19 cellular contexts compared by ENCODE assay signal in genomic region chr11:86668929-86669328, GRCh38.
"Had no signal": no experiment of that assay in that cellular context is flagged by ENCODE, and none has a peak within 500 bp of the region (broad histone marks: within the 10 kb centered on the region; RNA-seq: fewer than 3 reads in every experiment).

No MANE protein-coding gene starts in this region.

- H3K9me3 ChIP-seq: body of pancreas, thyroid gland had no signal

- DNase-seq: activated B cell treated with CpG ODN at 0.5 μM for 24 hours; activated CD4-positive, alpha-beta T cell treated with anti-CD3 and anti-CD28 coated beads, Interleukin-2, amount 50 U/mL, for 1 hour; activated effector memory CD4-positive, alpha-beta T cell treated with Interleukin-2 at 50 U/mL for 16 hours; activated T-cell treated with anti-CD3 and anti-CD28 coated beads, Interleukin-2, amount 50 U/mL, for 1 hour; amniotic stem cell; body of pancreas; central memory CD4-positive, alpha-beta T cell; effector memory CD8-positive, alpha-beta T cell; kidney; naive B cell; stimulated activated CD4-positive, alpha-beta T cell treated with anti-CD3 and anti-CD28 coated beads, Interleukin-15, amount 100 ng/mL, for 24 hours; stimulated activated CD4-positive, alpha-beta T cell treated with anti-CD3 and anti-CD28 coated beads, Interleukin-4, amount 100 ng/mL, for 4 hours; T-helper 17 cell; thyroid gland had no signal

- H3K4me2 ChIP-seq: hepatocyte had no signal

- H3K27me3 ChIP-seq: body of pancreas, thyroid gland had no signal

- H3K9me3 Mint-ChIP-seq: activated B cell treated with CpG ODN at 0.5 μM for 24 hours; activated naive CD4-positive, alpha-beta T cell treated with anti-CD3 and anti-CD28 coated beads, Interleukin-2, amount 50 U/mL, for 72 hours; dendritic cell treated with granulocyte-macrophage colony-stimulating factor and Interleukin-4, amounts not matched to agents 40 ng/mL and 50 ng/mL, for 4 days; effector memory CD8-positive, alpha-beta T cell; mesothelial cell of epicardium had no signal

- H3K27ac Mint-ChIP-seq: activated B cell treated with CpG ODN at 0.5 μM for 24 hours; activated naive CD4-positive, alpha-beta T cell treated with anti-CD3 and anti-CD28 coated beads, Interleukin-2, amount 50 U/mL, for 72 hours; dendritic cell treated with granulocyte-macrophage colony-stimulating factor and Interleukin-4, amounts not matched to agents 40 ng/mL and 50 ng/mL, for 4 days; effector memory CD8-positive, alpha-beta T cell; mesothelial cell of epicardium; T-helper 17 cell had no signal

- H3K4me3 ChIP-seq: body of pancreas, hepatocyte, thyroid gland had no signal

- H3K36me3 ChIP-seq: thyroid gland had no signal

- H3K4me3 Mint-ChIP-seq: activated B cell treated with CpG ODN at 0.5 μM for 24 hours; dendritic cell treated with granulocyte-macrophage colony-stimulating factor and Interleukin-4, amounts not matched to agents 40 ng/mL and 50 ng/mL, for 4 days; effector memory CD8-positive, alpha-beta T cell; mesothelial cell of epicardium; naive B cell; T-helper 17 cell had no signal

- H3K27ac ChIP-seq: body of pancreas, epithelial cell of prostate, hepatocyte, thyroid gland had no signal

- H3K79me2 ChIP-seq: hepatocyte had no signal

- H3K36me3 Mint-ChIP-seq: mesothelial cell of epicardium, naive B cell had no signal
